Comparison of ENCODE assay signal across 1 cellular context in the genomic region with DNA sequence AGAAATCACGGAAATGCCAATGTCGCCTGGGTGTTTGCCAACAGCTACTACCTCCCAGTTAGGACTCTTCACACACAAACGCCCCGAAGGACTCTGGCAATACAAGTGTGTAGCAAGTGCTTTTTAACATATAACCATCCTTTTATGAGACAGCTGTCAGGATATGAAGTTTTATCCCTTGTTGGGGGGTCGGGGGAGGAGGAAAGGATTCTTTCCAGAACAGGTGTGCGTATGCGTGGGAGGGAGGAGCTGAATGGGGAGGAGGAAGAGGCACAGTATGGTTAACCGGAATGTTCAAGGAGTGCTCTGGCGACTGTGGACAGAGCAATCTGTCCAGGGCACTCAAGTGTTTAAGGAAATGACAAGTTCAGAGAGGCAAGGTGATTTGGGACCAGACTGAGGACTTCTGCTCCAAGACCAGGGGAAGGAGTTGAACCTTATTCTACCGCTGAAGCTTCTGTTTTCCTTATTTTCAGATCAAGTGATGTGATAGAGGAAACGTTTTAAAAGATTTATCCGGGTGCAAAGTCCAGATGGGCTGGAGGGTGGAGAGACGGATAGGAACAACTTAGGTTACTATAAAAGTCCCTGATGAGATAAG.
TF ChIP-seq lines count a peak whose summit lies in the region.

No MANE protein-coding gene starts in this region.

TF ChIP-seq in neural cell, 6 proteins besides CTCF, POLR2A, EP300 and RAD21 (continued from another document):
- TF ChIP-seq, protein P1, sequence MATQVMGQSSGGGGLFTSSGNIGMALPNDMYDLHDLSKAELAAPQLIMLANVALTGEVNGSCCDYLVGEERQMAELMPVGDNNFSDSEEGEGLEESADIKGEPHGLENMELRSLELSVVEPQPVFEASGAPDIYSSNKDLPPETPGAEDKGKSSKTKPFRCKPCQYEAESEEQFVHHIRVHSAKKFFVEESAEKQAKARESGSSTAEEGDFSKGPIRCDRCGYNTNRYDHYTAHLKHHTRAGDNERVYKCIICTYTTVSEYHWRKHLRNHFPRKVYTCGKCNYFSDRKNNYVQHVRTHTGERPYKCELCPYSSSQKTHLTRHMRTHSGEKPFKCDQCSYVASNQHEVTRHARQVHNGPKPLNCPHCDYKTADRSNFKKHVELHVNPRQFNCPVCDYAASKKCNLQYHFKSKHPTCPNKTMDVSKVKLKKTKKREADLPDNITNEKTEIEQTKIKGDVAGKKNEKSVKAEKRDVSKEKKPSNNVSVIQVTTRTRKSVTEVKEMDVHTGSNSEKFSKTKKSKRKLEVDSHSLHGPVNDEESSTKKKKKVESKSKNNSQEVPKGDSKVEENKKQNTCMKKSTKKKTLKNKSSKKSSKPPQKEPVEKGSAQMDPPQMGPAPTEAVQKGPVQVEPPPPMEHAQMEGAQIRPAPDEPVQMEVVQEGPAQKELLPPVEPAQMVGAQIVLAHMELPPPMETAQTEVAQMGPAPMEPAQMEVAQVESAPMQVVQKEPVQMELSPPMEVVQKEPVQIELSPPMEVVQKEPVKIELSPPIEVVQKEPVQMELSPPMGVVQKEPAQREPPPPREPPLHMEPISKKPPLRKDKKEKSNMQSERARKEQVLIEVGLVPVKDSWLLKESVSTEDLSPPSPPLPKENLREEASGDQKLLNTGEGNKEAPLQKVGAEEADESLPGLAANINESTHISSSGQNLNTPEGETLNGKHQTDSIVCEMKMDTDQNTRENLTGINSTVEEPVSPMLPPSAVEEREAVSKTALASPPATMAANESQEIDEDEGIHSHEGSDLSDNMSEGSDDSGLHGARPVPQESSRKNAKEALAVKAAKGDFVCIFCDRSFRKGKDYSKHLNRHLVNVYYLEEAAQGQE (IDR thresholded peaks at IDR 0.05; ENCODE audit: borderline replicate concordance) = no peak
- no peak for TF ChIP-seq SMC3 (conservative IDR thresholded peaks at IDR 0.05; ENCODE audit: poor library complexity)
- no peak for TF ChIP-seq POLR2AphosphoS5 (IDR thresholded peaks at IDR 0.05)
